In genomic region chr6:38346291-38347079, GRCh38 we compare ENCODE assay signal across 16 cellular contexts.
A peak's percentile ranks its signal among the peaks of the same experiment; 100 is the strongest.
DNase-seq lines count a peak whose midpoint lies in the region; ATAC-seq, FAIRE-seq and TF ChIP-seq lines count a peak whose summit lies in the region.
"Had no signal": no experiment of that assay in that cellular context is flagged by ENCODE, and none has a peak within 500 bp of the region (broad histone marks: within the 10 kb centered on the region; RNA-seq: fewer than 3 reads in every experiment).

No MANE protein-coding gene starts in this region.

- CTCF ChIA-PET in WTC11 (lab: Charles Lee) = interaction anchor here (0.5 kb wide), 1 partner anchor 1048 kb away, joined by 10 read pairs; no protein-coding TSS in a partner anchor
- CTCF ChIA-PET in activated CD4-positive, alpha-beta T cell treated with anti-CD3 and anti-CD28 coated beads, Interleukin-2, amount 10 ng/mL, durations not matched to agents 7 days and 5 days (lab: Charles Lee) = no interaction called here

- no peaks in the 10 kb centered on the region for H3K36me3 ChIP-seq in lower lobe of right lung
- H3K36me3 ChIP-seq: tibial artery had no signal

- H3K4me3 Mint-ChIP-seq in WTC11 = no peak overlapping the region
- H3K4me3 Mint-ChIP-seq in activated CD4-positive, alpha-beta T cell treated with anti-CD3 and anti-CD28 coated beads, Interleukin-2, amount 10 ng/mL, durations not matched to agents 7 days and 5 days = no peak overlapping the region
- H3K4me3 Mint-ChIP-seq: activated T-cell treated with anti-CD3 and anti-CD28 coated beads, Interleukin-2, amount 50 U/mL, for 4 hours; IgD-negative memory B cell; naive thymus-derived CD4-positive, alpha-beta T cell had no signal

- H3K9me3 Mint-ChIP-seq in WTC11 = no peaks in the 10 kb centered on the region
- no peaks in the 10 kb centered on the region for H3K9me3 Mint-ChIP-seq in activated CD4-positive, alpha-beta T cell treated with anti-CD3 and anti-CD28 coated beads, Interleukin-2, amount 10 ng/mL, durations not matched to agents 7 days and 5 days
- H3K9me3 Mint-ChIP-seq: activated T-cell treated with anti-CD3 and anti-CD28 coated beads, Interleukin-2, amount 50 U/mL, for 4 hours; IgD-negative memory B cell; naive thymus-derived CD4-positive, alpha-beta T cell had no signal

- H3K36me3 Mint-ChIP-seq in WTC11 = no peaks in the 10 kb centered on the region
- no peaks in the 10 kb centered on the region for H3K36me3 Mint-ChIP-seq in activated CD4-positive, alpha-beta T cell treated with anti-CD3 and anti-CD28 coated beads, Interleukin-2, amount 10 ng/mL, durations not matched to agents 7 days and 5 days (ENCODE audit: low read depth)

- H3K27me3 Mint-ChIP-seq in WTC11 (ENCODE audit: low read depth) = no peaks in the 10 kb centered on the region
- H3K27me3 Mint-ChIP-seq in activated CD4-positive, alpha-beta T cell treated with anti-CD3 and anti-CD28 coated beads, Interleukin-2, amount 10 ng/mL, durations not matched to agents 7 days and 5 days = no peaks in the 10 kb centered on the region
- H3K27me3 Mint-ChIP-seq: IgD-negative memory B cell had no signal

- no peak for TF ChIP-seq POLR2A in GM12891 (IDR thresholded peaks at IDR 0.05; ENCODE audit: low read depth, low read length)

- H3K27ac ChIP-seq in lower lobe of right lung = no peak overlapping the region
- H3K27ac ChIP-seq: tibial artery had no signal

- H3K9me3 ChIP-seq in lower lobe of right lung = no peaks in the 10 kb centered on the region
- H3K9me3 ChIP-seq: tibial artery had no signal

- FAIRE-seq in GM12891 (lab: Jason Lieb, UNC) = no peak
- FAIRE-seq: keratinocyte had no signal

- peaks cover 3% of the 10 kb centered on the region for H3K4me1 ChIP-seq in lower lobe of right lung

- intact Hi-C loops in lower lobe of right lung (cut with DNase I) = no loop called here

- peak; percentile 80 for ATAC-seq in WTC11
- no peak for ATAC-seq in lower lobe of right lung
- ATAC-seq: activated T-cell treated with anti-CD3 and anti-CD28 coated beads, Interleukin-2, amount 50 U/mL, for 4 hours; naive thymus-derived CD4-positive, alpha-beta T cell; Panc1 had no signal

- no peak for TF ChIP-seq CTCF in WTC11 (IDR thresholded peaks at IDR 0.05)
- TF ChIP-seq CTCF in lower lobe of right lung (IDR thresholded peaks at IDR 0.05) = no peak

- no peak overlapping the region for H3K4me3 ChIP-seq in lower lobe of right lung
- H3K4me3 ChIP-seq: tibial artery had no signal

- H3K27ac Mint-ChIP-seq in WTC11 = no peak overlapping the region
- no peak overlapping the region for H3K27ac Mint-ChIP-seq in activated CD4-positive, alpha-beta T cell treated with anti-CD3 and anti-CD28 coated beads, Interleukin-2, amount 10 ng/mL, durations not matched to agents 7 days and 5 days
- H3K27ac Mint-ChIP-seq: naive thymus-derived CD4-positive, alpha-beta T cell had no signal

- no peaks in the 10 kb centered on the region for H3K27me3 ChIP-seq in lower lobe of right lung (ENCODE audit: low read depth)
- H3K27me3 ChIP-seq: tibial artery had no signal

- DNase-seq in A172 (ENCODE audit: low spot score) = peak; percentile 89
- peak; percentile 94 for DNase-seq in HCEC 1CT
- no peak for DNase-seq in WTC11 (ENCODE audit: low spot score)
- DNase-seq in fibroblast of the conjunctiva (ENCODE audit: low read depth) = peak; percentile 53
- no peak for DNase-seq in activated CD4-positive, alpha-beta T cell treated with anti-CD3 and anti-CD28 coated beads, Interleukin-2, amount 10 ng/mL, durations not matched to agents 7 days and 5 days
- DNase-seq in GM12891 (ENCODE audit: insufficient read length, low spot score) = no peak
- no peak for DNase-seq in lower lobe of right lung
- no peak for DNase-seq in germinal center (ENCODE audit: low spot score)
- DNase-seq: activated T-cell treated with anti-CD3 and anti-CD28 coated beads, Interleukin-2, amount 50 U/mL, for 4 hours; aorta; naive thymus-derived CD4-positive, alpha-beta T cell; NCI-H2081; tibial artery had no signal

- POLR2A ChIA-PET in WTC11 (lab: Charles Lee) = no interaction called here
- POLR2A ChIA-PET in activated CD4-positive, alpha-beta T cell treated with anti-CD3 and anti-CD28 coated beads, Interleukin-2, amount 10 ng/mL, durations not matched to agents 7 days and 5 days (lab: Charles Lee) = no interaction called here

- peaks cover 29% of the 10 kb centered on the region for H3K4me1 Mint-ChIP-seq in WTC11
- no peaks in the 10 kb centered on the region for H3K4me1 Mint-ChIP-seq in activated CD4-positive, alpha-beta T cell treated with anti-CD3 and anti-CD28 coated beads, Interleukin-2, amount 10 ng/mL, durations not matched to agents 7 days and 5 days

TF ChIP-seq in WTC11, 78 proteins besides CTCF, POLR2A, EP300 and RAD21 (continues in another document):
- TF ChIP-seq ATF6 (CRISPR knock-in tag; IDR thresholded peaks at IDR 0.05) = no peak
- TF ChIP-seq ZNF671 (CRISPR knock-in tag; IDR thresholded peaks at IDR 0.05) = no peak
- no peak for TF ChIP-seq PRRX2 (CRISPR knock-in tag; IDR thresholded peaks at IDR 0.05)
- no peak for TF ChIP-seq PREB (CRISPR knock-in tag; IDR thresholded peaks at IDR 0.05; ENCODE audit: borderline replicate concordance)
- TF ChIP-seq TEAD1 (CRISPR knock-in tag; IDR thresholded peaks at IDR 0.05) = no peak
- TF ChIP-seq ZNF219 (CRISPR knock-in tag; IDR thresholded peaks at IDR 0.05; ENCODE audit: borderline replicate concordance) = no peak
- no peak for TF ChIP-seq ZNF416 (CRISPR knock-in tag; IDR thresholded peaks at IDR 0.05)
- TF ChIP-seq SP1 (CRISPR knock-in tag; conservative IDR thresholded peaks at IDR 0.05) = no peak

TF ChIP-seq in GM12891, 5 proteins besides CTCF, POLR2A, EP300 and RAD21:
- no peak for TF ChIP-seq SPI1 (IDR thresholded peaks at IDR 0.05; ENCODE audit: low read depth, low read length)

Comparison
In these comparisons a context has a peak if more than half of its experiments do, and no peak if none do; other contexts are left out.
1. DNase-seq: peak in A172 (single experiment), HCEC 1CT (single experiment) and fibroblast of the conjunctiva (single experiment); none in WTC11 (single experiment), activated CD4-positive, alpha-beta T cell treated with anti-CD3 and anti-CD28 coated beads, Interleukin-2, amount 10 ng/mL, durations not matched to agents 7 days and 5 days (single experiment), GM12891 (single experiment), lower lobe of right lung (single experiment) and germinal center (single experiment).